18 cellular contexts compared by ENCODE assay signal in the genomic region with DNA sequence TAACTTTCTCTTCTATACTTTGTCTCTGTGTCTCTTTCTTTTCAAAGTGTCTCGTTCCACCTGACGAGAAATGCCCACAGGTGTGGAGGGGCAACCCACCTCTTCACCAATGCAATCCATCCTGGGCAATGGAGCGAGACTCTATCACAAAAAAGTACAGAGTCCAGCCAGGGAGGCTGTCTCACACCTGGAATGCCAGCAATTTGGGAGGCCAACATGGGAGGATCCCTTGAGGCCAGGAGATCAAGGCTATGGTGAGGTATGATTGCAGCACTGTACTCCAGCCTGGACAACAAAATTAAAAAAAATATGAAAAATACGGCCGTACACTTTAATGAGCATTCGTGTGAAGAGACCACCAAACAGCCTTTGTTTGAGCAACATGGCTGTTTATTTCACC.
"Had no signal": no experiment of that assay in that cellular context is flagged by ENCODE, and none has a peak within 500 bp of the region (broad histone marks: within the 10 kb centered on the region; RNA-seq: fewer than 3 reads in every experiment).

No MANE protein-coding gene starts in this region.

- H3K27me3 Mint-ChIP-seq: effector memory CD8-positive, alpha-beta T cell; memory B cell; naive B cell had no signal

- H3K9me3 Mint-ChIP-seq: effector memory CD8-positive, alpha-beta T cell had no signal

- DNase-seq: effector memory CD8-positive, alpha-beta T cell; esophagus squamous epithelium; foreskin fibroblast; glutamatergic neuron; left cardiac atrium; left ventricle myocardium inferior; lower lobe of right lung; midbrain; naive B cell; nucleus accumbens; ovary; stimulated activated CD4-positive, alpha-beta T cell treated with anti-CD3 and anti-CD28 coated beads, Interleukin-2, amount 100 ng/mL, for 48 hours; stimulated activated naive CD4-positive, alpha-beta T cell treated with Interleukin-2 at 50 U/mL for 16 hours; upper lobe of left lung; uterus had no signal

- H3K27ac Mint-ChIP-seq: effector memory CD8-positive, alpha-beta T cell; memory B cell; neural progenitor cell had no signal

- H3K36me3 Mint-ChIP-seq: neural progenitor cell had no signal

- ATAC-seq: effector memory CD8-positive, alpha-beta T cell; gastroesophageal sphincter; left cardiac atrium; lower lobe of right lung had no signal

- H3K4me3 Mint-ChIP-seq: effector memory CD8-positive, alpha-beta T cell; memory B cell; neural progenitor cell had no signal
